Comparison of ENCODE assay signal across 1 cellular context in the genomic region with DNA sequence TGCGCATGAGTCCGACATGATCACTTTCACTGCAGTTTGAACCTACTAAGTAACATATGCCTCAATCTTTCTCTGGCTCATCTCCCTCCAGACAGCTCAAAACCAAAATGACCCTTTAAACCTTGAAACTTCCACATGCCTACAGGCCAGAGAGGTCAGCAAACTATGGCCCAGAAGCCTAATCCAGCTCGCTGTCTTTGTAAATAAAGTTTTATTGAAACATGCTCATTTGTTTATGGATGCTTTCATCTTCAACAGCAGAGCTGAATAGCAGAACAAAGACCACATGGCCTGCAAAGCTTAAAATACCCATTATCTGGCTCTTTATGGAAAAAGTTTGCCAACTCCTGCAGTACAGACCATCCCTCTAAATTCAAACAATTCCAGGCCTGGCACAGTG.
TF ChIP-seq lines count a peak whose summit lies in the region.

No MANE protein-coding gene starts in this region.

TF ChIP-seq in K562, 482 proteins besides CTCF, POLR2A, EP300 and RAD21 (continued from another document):
- TF ChIP-seq, protein P1, sequence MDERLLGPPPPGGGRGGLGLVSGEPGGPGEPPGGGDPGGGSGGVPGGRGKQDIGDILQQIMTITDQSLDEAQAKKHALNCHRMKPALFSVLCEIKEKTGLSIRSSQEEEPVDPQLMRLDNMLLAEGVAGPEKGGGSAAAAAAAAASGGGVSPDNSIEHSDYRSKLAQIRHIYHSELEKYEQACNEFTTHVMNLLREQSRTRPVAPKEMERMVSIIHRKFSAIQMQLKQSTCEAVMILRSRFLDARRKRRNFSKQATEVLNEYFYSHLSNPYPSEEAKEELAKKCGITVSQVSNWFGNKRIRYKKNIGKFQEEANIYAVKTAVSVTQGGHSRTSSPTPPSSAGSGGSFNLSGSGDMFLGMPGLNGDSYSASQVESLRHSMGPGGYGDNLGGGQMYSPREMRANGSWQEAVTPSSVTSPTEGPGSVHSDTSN (CRISPR knock-in tag; IDR thresholded peaks at IDR 0.05; ENCODE audit: low read depth): no peak
- TF ChIP-seq, protein P1 (tag; conservative IDR thresholded peaks at IDR 0.05; ENCODE audit: low read depth): no peak
- TF ChIP-seq, protein P2, sequence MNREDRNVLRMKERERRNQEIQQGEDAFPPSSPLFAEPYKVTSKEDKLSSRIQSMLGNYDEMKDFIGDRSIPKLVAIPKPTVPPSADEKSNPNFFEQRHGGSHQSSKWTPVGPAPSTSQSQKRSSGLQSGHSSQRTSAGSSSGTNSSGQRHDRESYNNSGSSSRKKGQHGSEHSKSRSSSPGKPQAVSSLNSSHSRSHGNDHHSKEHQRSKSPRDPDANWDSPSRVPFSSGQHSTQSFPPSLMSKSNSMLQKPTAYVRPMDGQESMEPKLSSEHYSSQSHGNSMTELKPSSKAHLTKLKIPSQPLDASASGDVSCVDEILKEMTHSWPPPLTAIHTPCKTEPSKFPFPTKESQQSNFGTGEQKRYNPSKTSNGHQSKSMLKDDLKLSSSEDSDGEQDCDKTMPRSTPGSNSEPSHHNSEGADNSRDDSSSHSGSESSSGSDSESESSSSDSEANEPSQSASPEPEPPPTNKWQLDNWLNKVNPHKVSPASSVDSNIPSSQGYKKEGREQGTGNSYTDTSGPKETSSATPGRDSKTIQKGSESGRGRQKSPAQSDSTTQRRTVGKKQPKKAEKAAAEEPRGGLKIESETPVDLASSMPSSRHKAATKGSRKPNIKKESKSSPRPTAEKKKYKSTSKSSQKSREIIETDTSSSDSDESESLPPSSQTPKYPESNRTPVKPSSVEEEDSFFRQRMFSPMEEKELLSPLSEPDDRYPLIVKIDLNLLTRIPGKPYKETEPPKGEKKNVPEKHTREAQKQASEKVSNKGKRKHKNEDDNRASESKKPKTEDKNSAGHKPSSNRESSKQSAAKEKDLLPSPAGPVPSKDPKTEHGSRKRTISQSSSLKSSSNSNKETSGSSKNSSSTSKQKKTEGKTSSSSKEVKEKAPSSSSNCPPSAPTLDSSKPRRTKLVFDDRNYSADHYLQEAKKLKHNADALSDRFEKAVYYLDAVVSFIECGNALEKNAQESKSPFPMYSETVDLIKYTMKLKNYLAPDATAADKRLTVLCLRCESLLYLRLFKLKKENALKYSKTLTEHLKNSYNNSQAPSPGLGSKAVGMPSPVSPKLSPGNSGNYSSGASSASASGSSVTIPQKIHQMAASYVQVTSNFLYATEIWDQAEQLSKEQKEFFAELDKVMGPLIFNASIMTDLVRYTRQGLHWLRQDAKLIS (CRISPR knock-in tag; IDR thresholded peaks at IDR 0.05): no peak
- TF ChIP-seq, protein P3, sequence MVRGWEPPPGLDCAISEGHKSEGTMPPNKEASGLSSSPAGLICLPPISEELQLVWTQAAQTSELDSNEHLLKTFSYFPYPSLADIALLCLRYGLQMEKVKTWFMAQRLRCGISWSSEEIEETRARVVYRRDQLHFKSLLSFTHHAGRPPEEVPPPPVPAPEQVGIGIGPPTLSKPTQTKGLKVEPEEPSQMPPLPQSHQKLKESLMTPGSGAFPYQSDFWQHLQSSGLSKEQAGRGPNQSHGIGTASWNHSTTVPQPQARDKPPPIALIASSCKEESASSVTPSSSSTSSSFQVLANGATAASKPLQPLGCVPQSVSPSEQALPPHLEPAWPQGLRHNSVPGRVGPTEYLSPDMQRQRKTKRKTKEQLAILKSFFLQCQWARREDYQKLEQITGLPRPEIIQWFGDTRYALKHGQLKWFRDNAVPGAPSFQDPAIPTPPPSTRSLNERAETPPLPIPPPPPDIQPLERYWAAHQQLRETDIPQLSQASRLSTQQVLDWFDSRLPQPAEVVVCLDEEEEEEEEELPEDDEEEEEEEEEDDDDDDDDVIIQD (CRISPR knock-in tag; IDR thresholded peaks at IDR 0.05): no peak
- TF ChIP-seq MTA3 (IDR thresholded peaks at IDR 0.05; ENCODE audit: borderline replicate concordance): no peak
- TF ChIP-seq, protein P4, sequence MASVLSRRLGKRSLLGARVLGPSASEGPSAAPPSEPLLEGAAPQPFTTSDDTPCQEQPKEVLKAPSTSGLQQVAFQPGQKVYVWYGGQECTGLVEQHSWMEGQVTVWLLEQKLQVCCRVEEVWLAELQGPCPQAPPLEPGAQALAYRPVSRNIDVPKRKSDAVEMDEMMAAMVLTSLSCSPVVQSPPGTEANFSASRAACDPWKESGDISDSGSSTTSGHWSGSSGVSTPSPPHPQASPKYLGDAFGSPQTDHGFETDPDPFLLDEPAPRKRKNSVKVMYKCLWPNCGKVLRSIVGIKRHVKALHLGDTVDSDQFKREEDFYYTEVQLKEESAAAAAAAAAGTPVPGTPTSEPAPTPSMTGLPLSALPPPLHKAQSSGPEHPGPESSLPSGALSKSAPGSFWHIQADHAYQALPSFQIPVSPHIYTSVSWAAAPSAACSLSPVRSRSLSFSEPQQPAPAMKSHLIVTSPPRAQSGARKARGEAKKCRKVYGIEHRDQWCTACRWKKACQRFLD (CRISPR knock-in tag; IDR thresholded peaks at IDR 0.05): no peak
- TF ChIP-seq PCBP1 (IDR thresholded peaks at IDR 0.05; ENCODE audit: low read depth, low read length, poor library complexity, severe bottlenecking): no peak
- TF ChIP-seq ZNF76 (CRISPR knock-in tag; IDR thresholded peaks at IDR 0.05; ENCODE audit: borderline replicate concordance): no peak
- TF ChIP-seq DMBX1 (CRISPR knock-in tag; IDR thresholded peaks at IDR 0.05; ENCODE audit: borderline replicate concordance): no peak
- TF ChIP-seq EP400 (IDR thresholded peaks at IDR 0.05): 0 out of 2 replicates have a peak, but pooled peaks have one; percentile 10
- TF ChIP-seq, protein P5, sequence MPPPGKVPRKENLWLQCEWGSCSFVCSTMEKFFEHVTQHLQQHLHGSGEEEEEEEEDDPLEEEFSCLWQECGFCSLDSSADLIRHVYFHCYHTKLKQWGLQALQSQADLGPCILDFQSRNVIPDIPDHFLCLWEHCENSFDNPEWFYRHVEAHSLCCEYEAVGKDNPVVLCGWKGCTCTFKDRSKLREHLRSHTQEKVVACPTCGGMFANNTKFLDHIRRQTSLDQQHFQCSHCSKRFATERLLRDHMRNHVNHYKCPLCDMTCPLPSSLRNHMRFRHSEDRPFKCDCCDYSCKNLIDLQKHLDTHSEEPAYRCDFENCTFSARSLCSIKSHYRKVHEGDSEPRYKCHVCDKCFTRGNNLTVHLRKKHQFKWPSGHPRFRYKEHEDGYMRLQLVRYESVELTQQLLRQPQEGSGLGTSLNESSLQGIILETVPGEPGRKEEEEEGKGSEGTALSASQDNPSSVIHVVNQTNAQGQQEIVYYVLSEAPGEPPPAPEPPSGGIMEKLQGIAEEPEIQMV (tag; conservative IDR thresholded peaks at IDR 0.05; ENCODE audit: low read depth): no peak
- no peak for TF ChIP-seq NFATC3 (IDR thresholded peaks at IDR 0.05)
